Comparison of ENCODE assay signal across 8 cellular contexts in genomic region chr1:11550664-11551283, GRCh38.
DNase-seq lines count a peak whose midpoint lies in the region; ATAC-seq and TF ChIP-seq lines count a peak whose summit lies in the region.

No MANE protein-coding gene starts in this region.

- intact Hi-C loops in stomach (cut with DNase I; ENCODE audit: low total_unique reads), result no loop called here

- H3K9me3 ChIP-seq in MM.1S (replicated peaks; ENCODE audit: insufficient read depth, low read length), result no peaks in the 10 kb centered on the region
- H3K9me3 ChIP-seq in stomach, result no peaks in the 10 kb centered on the region

- H3K4me2 ChIP-seq in MM.1S (ENCODE audit: low read depth, low read length), result no peak overlapping the region

- no peak overlapping the region for H3K9ac ChIP-seq in MM.1S (ENCODE audit: low read length)

- DNase-seq in DMS53 (lab: John Stamatoyannopoulos, UW) (peak; percentile 71), MM.1S (peak; percentile 87), amygdala (lab: John Stamatoyannopoulos, UW) (peak in 29 of 56 donors; percentile 3 to 60 (median 21)), inferior parietal cortex (ENCODE audit: extremely low spot score) (peak; percentile 50), stomach (peak; percentile 35), NCI-H1930 (lab: John Stamatoyannopoulos, UW) (no peak), SHP77 treated with DMSO at 0.1 percent for 48 hours (lab: John Stamatoyannopoulos, UW) (no peak)

- TF ChIP-seq POLR2A in stomach (IDR thresholded peaks at IDR 0.05), result no peak

- H4K20me1 ChIP-seq in MM.1S (ENCODE audit: insufficient read depth, low read length), result no peaks in the 10 kb centered on the region

- no peaks in the 10 kb centered on the region for H3K9me2 ChIP-seq in MM.1S (replicated peaks; ENCODE audit: insufficient read depth, low read length)

- no peaks in the 10 kb centered on the region for H3K79me2 ChIP-seq in MM.1S (ENCODE audit: low read length)

- no peak for TF ChIP-seq EP300 in stomach (IDR thresholded peaks at IDR 0.05)

- 7 to 12% (median 11%) methylated on average over 12 of the region's 12 CpGs for WGBS in stomach, 5 donors

- H3K27ac ChIP-seq in MM.1S (ENCODE audit: low read length) (no peak overlapping the region), stomach (no peak overlapping the region)

- H3K27me3 ChIP-seq in MM.1S (replicated peaks; ENCODE audit: insufficient read depth, low read length) (peaks cover 77% of the 10 kb centered on the region), stomach (peaks cover 0 to 46% (median 17%) of the 10 kb centered on the region in 3 donors)

- no peak overlapping the region for H2AFZ ChIP-seq in MM.1S (ENCODE audit: low read length)

- no peaks in the 10 kb centered on the region for H3K4me1 ChIP-seq in MM.1S (ENCODE audit: low read length)
- H3K4me1 ChIP-seq in stomach, result no peaks in the 10 kb centered on the region

- H3K4me3 ChIP-seq in MM.1S (ENCODE audit: low read length), result no peak overlapping the region
- H3K4me3 ChIP-seq in stomach, result no peak overlapping the region

- H3F3A ChIP-seq in MM.1S (ENCODE audit: insufficient read depth, low read length), result no peaks in the 10 kb centered on the region

- ATAC-seq in HG02610 (IDR thresholded peaks at IDR 0.05; ENCODE audit: unreplicated experiment), result no peak

- TF ChIP-seq CTCF in MM.1S (IDR thresholded peaks at IDR 0.05; ENCODE audit: low read length) (no peak), stomach (IDR thresholded peaks at IDR 0.05) (no peak)

- no peaks in the 10 kb centered on the region for H3K36me3 ChIP-seq in MM.1S (replicated peaks; ENCODE audit: insufficient read depth, low read length)
- H3K36me3 ChIP-seq in stomach, result no peaks in the 10 kb centered on the region

Comparison
In these comparisons a context has a peak if more than half of its experiments do, and no peak if none do; other contexts are left out.
1. DNase-seq: peak in DMS53 (single experiment), MM.1S (single experiment), amygdala (29 of 56), inferior parietal cortex (single experiment) and stomach (single experiment); none in NCI-H1930 (0 of 2) and SHP77 treated with DMSO at 0.1 percent for 48 hours (single experiment).